22 cellular contexts compared by ENCODE assay signal in the genomic region with DNA sequence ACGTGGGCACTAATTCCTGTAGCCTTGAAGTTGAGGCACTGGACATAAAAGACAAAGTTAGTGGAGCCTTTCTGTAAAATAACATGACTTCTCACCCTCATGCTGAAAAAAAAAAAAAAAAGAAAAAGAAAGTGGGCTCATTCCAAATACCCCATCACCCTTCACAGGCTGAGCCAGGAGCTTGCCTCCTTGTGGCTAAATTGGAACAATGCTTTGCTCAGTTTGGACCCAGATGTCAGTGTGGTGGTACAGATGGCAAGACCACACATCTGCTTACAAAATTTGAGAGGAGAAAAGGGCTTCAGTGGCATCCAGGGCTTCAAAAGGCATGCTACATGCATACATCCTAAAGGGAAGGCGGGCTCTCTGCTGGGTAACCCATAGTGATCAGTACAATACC.
DNase-seq lines count a peak whose midpoint lies in the region; ATAC-seq and TF ChIP-seq lines count a peak whose summit lies in the region.
"Had no signal": no experiment of that assay in that cellular context is flagged by ENCODE, and none has a peak within 500 bp of the region (broad histone marks: within the 10 kb centered on the region; RNA-seq: fewer than 3 reads in every experiment).

No MANE protein-coding gene starts in this region.

- H3K4me2 ChIP-seq in OCI-LY1 (ENCODE audit: low read length): peak overlapping the region; percentile 13; the same call in 1 of the 2 replicates
- H3K4me2 ChIP-seq in PC-3 (ENCODE audit: low read length): no peak overlapping the region

- H3K27me3 ChIP-seq in GM06990 (replicated peaks; ENCODE audit: control insufficient read depth, insufficient read depth, low read length) (no peaks in the 10 kb centered on the region), OCI-LY1 (ENCODE audit: insufficient read depth, low read length) (no peaks in the 10 kb centered on the region), subcutaneous abdominal adipose tissue (ENCODE audit: control insufficient read depth in 5 of 5, insufficient read depth in 4 of 5, low read length in 5 of 5) (no peaks in the 10 kb centered on the region), right cardiac atrium (ENCODE audit: control insufficient read depth, insufficient read depth) (no peaks in the 10 kb centered on the region), PC-3 (ENCODE audit: low read length) (no peaks in the 10 kb centered on the region)
- H3K27me3 ChIP-seq: adrenal gland, foreskin keratinocyte, testis had no signal

- no peak for DNase-seq in GM06990 (ENCODE audit: extremely low read depth, insufficient read length)
- DNase-seq in fibroblast of mammary gland (ENCODE audit: low read depth): peak; percentile 20
- DNase-seq in ecto neural progenitor cell (ENCODE audit: low spot score): no peak
- DNase-seq in right cardiac atrium: no peak
- DNase-seq in iPS-NIHi11 (ENCODE audit: low spot score): no peak
- DNase-seq in PC-3: no peak
- DNase-seq: activated CD4-positive, alpha-beta T cell treated with anti-CD3 and anti-CD28 coated beads for 1 hour; adrenal gland; C1 segment of cervical spinal cord; central memory CD4-positive, alpha-beta T cell; effector memory CD4-positive, alpha-beta T cell; foreskin keratinocyte; HFFc6; left ventricle myocardium superior; NCI-H1436 treated with DMSO at 0.1 percent for 48 hours; SIG-M5; small intestine; stimulated activated CD4-positive, alpha-beta T cell treated with anti-CD3 and anti-CD28 coated beads, Interleukin-4, amount 100 ng/mL, for 4 hours; testis had no signal

- H3K9me2 ChIP-seq in OCI-LY1 (ENCODE audit: low read depth, low read length) (no peaks in the 10 kb centered on the region), PC-3 (replicated peaks; ENCODE audit: low read length) (no peaks in the 10 kb centered on the region)

- peak overlapping the region; percentile 99 for H3K27ac ChIP-seq in OCI-LY1 (ENCODE audit: low read depth, low read length, poor library complexity, severe bottlenecking)
- H3K27ac ChIP-seq in subcutaneous abdominal adipose tissue (ENCODE audit: low read depth, low read length): peak overlapping the region; percentile 81
- no peak overlapping the region for H3K27ac ChIP-seq in right cardiac atrium (ENCODE audit: low read length)
- H3K27ac ChIP-seq in PC-3 (ENCODE audit: low read length): no peak overlapping the region
- H3K27ac ChIP-seq: adrenal gland, foreskin keratinocyte, testis had no signal

- peaks cover 84% of the 10 kb centered on the region for H3K4me1 ChIP-seq in OCI-LY1 (ENCODE audit: insufficient read depth, low read length, severe bottlenecking)
- peaks cover 7 to 71% (median 48%) of the 10 kb centered on the region in 5 donors for H3K4me1 ChIP-seq in subcutaneous abdominal adipose tissue (ENCODE audit: control insufficient read depth in 5 of 5, insufficient read depth in 5 of 5, low read length in 5 of 5)
- no peaks in the 10 kb centered on the region for H3K4me1 ChIP-seq in right cardiac atrium (ENCODE audit: control insufficient read depth, insufficient read depth, low read length)
- H3K4me1 ChIP-seq in PC-3 (ENCODE audit: insufficient read depth, low read length): peaks cover 25% of the 10 kb centered on the region
- H3K4me1 ChIP-seq: adrenal gland, foreskin keratinocyte, testis had no signal

- no TSS peak for BruUV-seq in PC-3 (replicated peaks; lab: Mats Ljungman, UMichigan)

- peak overlapping the region; percentile 12; the same call in 1 of the 2 replicates for H3K9ac ChIP-seq in OCI-LY1 (ENCODE audit: low read length)
- peak overlapping the region in 1 of 5 donors; percentile 49 for H3K9ac ChIP-seq in subcutaneous abdominal adipose tissue (ENCODE audit: low read length in 5 of 5)
- H3K9ac ChIP-seq in PC-3 (ENCODE audit: low read length): no peak overlapping the region

- TF ChIP-seq CTCF in GM06990 (IDR thresholded peaks at IDR 0.05; ENCODE audit: insufficient read depth, low read length, poor library complexity, severe bottlenecking) (peak; percentile 29), OCI-LY1 (IDR thresholded peaks at IDR 0.05; ENCODE audit: low read length) (peak; percentile 56), fibroblast of mammary gland (conservative IDR thresholded peaks at IDR 0.05; ENCODE audit: control insufficient read depth, insufficient read depth, low read depth, low read length) (peak; percentile 27), PC-3 (conservative IDR thresholded peaks at IDR 0.05; ENCODE audit: low read depth, low read length) (no peak)

- POLR2A ChIA-PET in PC-3 (lab: Charles Lee; ENCODE audit: unreplicated experiment): no interaction called here

- H3K79me2 ChIP-seq in OCI-LY1 (ENCODE audit: insufficient read depth, low read length): no peaks in the 10 kb centered on the region
- no peaks in the 10 kb centered on the region for H3K79me2 ChIP-seq in PC-3 (ENCODE audit: low read length)

- no peaks in the 10 kb centered on the region for H4K20me1 ChIP-seq in OCI-LY1 (ENCODE audit: insufficient read depth, low read length)
- H4K20me1 ChIP-seq in PC-3 (ENCODE audit: low read length): no peaks in the 10 kb centered on the region

- CTCF ChIA-PET in PC-3 (lab: Charles Lee): no interaction called here

- no peak overlapping the region for H2AFZ ChIP-seq in OCI-LY1 (ENCODE audit: low read length)
- H2AFZ ChIP-seq in PC-3 (ENCODE audit: low read length): no peak overlapping the region

- H3K36me3 ChIP-seq in GM06990 (ENCODE audit: control insufficient read depth, insufficient read depth, low read length) (no peaks in the 10 kb centered on the region), OCI-LY1 (ENCODE audit: insufficient read depth, low read length) (peaks cover 6% of the 10 kb centered on the region; the same call in 1 of the 2 replicates), subcutaneous abdominal adipose tissue (ENCODE audit: control insufficient read depth in 5 of 5, insufficient read depth in 5 of 5, low read length in 5 of 5) (no peaks in the 10 kb centered on the region), PC-3 (ENCODE audit: low read depth, low read length) (no peaks in the 10 kb centered on the region)
- H3K36me3 ChIP-seq: adrenal gland had no signal

- H3K9me3 ChIP-seq in OCI-LY1 (ENCODE audit: low read length) (no peaks in the 10 kb centered on the region), subcutaneous abdominal adipose tissue (ENCODE audit: control insufficient read depth in 5 of 5, low read length in 5 of 5) (no peaks in the 10 kb centered on the region), right cardiac atrium (ENCODE audit: control insufficient read depth, low read length) (no peaks in the 10 kb centered on the region), PC-3 (ENCODE audit: low read length) (no peaks in the 10 kb centered on the region)
- H3K9me3 ChIP-seq: adrenal gland, testis had no signal

- 0 out of 2 replicates have a peak, but pooled peaks cover 7% of the 10 kb centered on the region for H3F3A ChIP-seq in OCI-LY1 (ENCODE audit: insufficient read depth, low read length)
- no peaks in the 10 kb centered on the region for H3F3A ChIP-seq in PC-3 (ENCODE audit: low read length, unreplicated experiment)

- H3K4me3 ChIP-seq in GM06990 (replicated peaks; ENCODE audit: low read depth, low read length) (no peak overlapping the region), OCI-LY1 (ENCODE audit: low read depth, low read length, poor library complexity, severe bottlenecking) (no peak overlapping the region), fibroblast of mammary gland (ENCODE audit: control insufficient read depth, low read depth, low read length) (no peak overlapping the region), subcutaneous abdominal adipose tissue (ENCODE audit: low read depth in 1 of 5, low read length in 5 of 5) (no peak overlapping the region), right cardiac atrium (ENCODE audit: low read length) (no peak overlapping the region), PC-3 (ENCODE audit: low read length) (no peak overlapping the region)
- H3K4me3 ChIP-seq: adrenal gland, testis had no signal

- ATAC-seq in right cardiac atrium (no peak), PC-3 (no peak)
- ATAC-seq: activated T-helper 17 cell treated with anti-CD3 and anti-CD28 coated beads, Interleukin-2, amount 50 U/mL, for 72 hours; foreskin keratinocyte; left ventricle myocardium superior had no signal

- WGBS in right cardiac atrium: 89% methylated on average over 2 of the region's 2 CpGs

- intact Hi-C loops in right cardiac atrium (cut with DNase I): no loop called here
- intact Hi-C loops in PC-3 (cut with micrococcal nuclease): no loop called here

Comparison
In these comparisons a context has a peak if more than half of its experiments do, and no peak if none do; other contexts are left out.
1. H3K27ac ChIP-seq: peak in OCI-LY1 (single experiment) and subcutaneous abdominal adipose tissue (single experiment); none in right cardiac atrium (single experiment) and PC-3 (single experiment).